9 cellular contexts compared by ENCODE assay signal in the genomic region with DNA sequence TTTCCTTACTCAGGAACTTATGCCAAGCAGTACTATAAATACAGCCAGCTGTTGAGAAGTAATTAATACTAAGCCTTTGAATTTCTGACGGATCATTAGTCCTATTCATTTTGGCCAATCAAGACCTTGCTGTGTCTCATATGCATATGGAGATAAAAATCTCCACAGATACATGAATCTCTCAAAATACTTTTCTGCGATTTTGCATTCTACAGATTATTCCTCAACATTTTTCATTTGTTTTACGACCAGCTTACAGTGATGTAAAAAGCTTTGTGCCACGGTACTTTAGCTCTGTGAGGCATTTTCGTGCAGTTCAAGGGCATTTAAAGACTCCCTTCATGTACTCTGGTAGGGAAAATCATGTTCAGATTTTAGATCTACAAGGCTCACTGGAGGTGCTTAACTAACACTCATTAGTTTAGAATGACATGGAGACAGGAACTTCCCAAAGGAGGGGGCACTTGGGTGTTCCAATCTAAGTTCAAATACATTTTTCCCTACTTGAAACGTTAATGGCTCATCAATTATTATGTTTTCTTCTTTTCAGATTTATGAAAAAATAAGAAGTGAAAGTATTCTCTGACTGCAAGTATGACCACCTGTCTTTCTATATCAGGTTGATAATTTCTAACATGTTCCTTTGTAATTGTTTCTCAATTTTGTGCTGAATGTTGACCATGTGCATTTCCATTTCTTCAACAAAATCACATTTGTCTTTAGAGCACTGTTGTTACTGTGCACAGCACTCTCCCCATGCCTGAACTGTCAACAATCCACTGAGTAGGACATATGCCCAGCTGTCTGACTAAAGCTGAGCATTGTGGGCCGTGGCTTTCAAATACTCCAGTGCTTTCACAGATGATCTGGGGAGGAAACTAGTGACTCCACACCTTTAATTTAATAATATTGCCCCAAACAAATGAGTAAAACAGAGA. TPM values are rescaled to one million over a fixed set of nuclear protein-coding genes. Genes with fewer than 3 reads are reported as not detected.
A peak's percentile ranks its signal among the peaks of the same experiment; 100 is the strongest.
DNase-seq lines count a peak whose midpoint lies in the region; ATAC-seq and TF ChIP-seq lines count a peak whose summit lies in the region.
"Had no signal": no experiment of that assay in that cellular context is flagged by ENCODE, and none has a peak within 500 bp of the region (broad histone marks: within the 10 kb centered on the region; RNA-seq: fewer than 3 reads in every experiment).

No MANE protein-coding gene starts in this region.

- no peaks in the 10 kb centered on the region for H3K27me3 ChIP-seq in KMS-11 (ENCODE audit: insufficient read depth, low read depth)
- no peaks in the 10 kb centered on the region for H3K27me3 ChIP-seq in testis

- peak overlapping the region; percentile 36 for H3K4me2 ChIP-seq in KMS-11

- H3K36me3 ChIP-seq in KMS-11 (ENCODE audit: insufficient read depth) (no peaks in the 10 kb centered on the region), testis (ENCODE audit: low read depth, missing control alignments) (no peaks in the 10 kb centered on the region)

- H3K9ac ChIP-seq in KMS-11: no peak overlapping the region

- H3K9me3 Mint-ChIP-seq in activated naive CD4-positive, alpha-beta T cell treated with anti-CD3 and anti-CD28 coated beads for 36 hours: no peaks in the 10 kb centered on the region

- H3K27ac Mint-ChIP-seq in activated naive CD4-positive, alpha-beta T cell treated with anti-CD3 and anti-CD28 coated beads for 36 hours: no peak overlapping the region

- CTCF ChIA-PET in activated naive CD4-positive, alpha-beta T cell treated with anti-CD3 and anti-CD28 coated beads for 36 hours (lab: Charles Lee): interaction anchor here (0.5 kb wide), 1 partner anchor 30 kb away, joined by 4 read pairs; no protein-coding TSS in a partner anchor

- H3K36me3 Mint-ChIP-seq in activated naive CD4-positive, alpha-beta T cell treated with anti-CD3 and anti-CD28 coated beads for 36 hours (ENCODE audit: low read depth): peaks cover 43% of the 10 kb centered on the region

- TF ChIP-seq CTCF in KMS-11 (conservative IDR thresholded peaks at IDR 0.05; ENCODE audit: low read depth, low read length) (no peak), testis (IDR thresholded peaks at IDR 0.05) (no peak)

- no peaks in the 10 kb centered on the region for H3K79me2 ChIP-seq in KMS-11 (ENCODE audit: insufficient read depth, low read depth)

- TF ChIP-seq POLR2A in testis (IDR thresholded peaks at IDR 0.05): no peak

- H3K4me3 Mint-ChIP-seq in activated naive CD4-positive, alpha-beta T cell treated with anti-CD3 and anti-CD28 coated beads for 36 hours: no peak overlapping the region

- peaks cover 4% of the 10 kb centered on the region for H3K4me1 Mint-ChIP-seq in activated naive CD4-positive, alpha-beta T cell treated with anti-CD3 and anti-CD28 coated beads for 36 hours (ENCODE audit: low read depth)

- H3K9me3 ChIP-seq in testis: no peaks in the 10 kb centered on the region

- no peak overlapping the region for H2AFZ ChIP-seq in KMS-11 (ENCODE audit: low read depth)

- H3K4me1 ChIP-seq in KMS-11 (ENCODE audit: low read depth, poor library complexity, severe bottlenecking): peaks cover 33% of the 10 kb centered on the region
- no peaks in the 10 kb centered on the region for H3K4me1 ChIP-seq in testis

- DNase-seq in NCI-H2029 (lab: John Stamatoyannopoulos, UW): peak; percentile 0
- DNase-seq in NCI-H2029 treated with DMSO at 0.1 percent for 48 hours (lab: John Stamatoyannopoulos, UW): no peak
- DNase-seq in substantia nigra (lab: John Stamatoyannopoulos, UW): peak in 28 of 49 donors; percentile 3 to 74 (median 38)
- no peak for DNase-seq in activated naive CD4-positive, alpha-beta T cell treated with anti-CD3 and anti-CD28 coated beads for 36 hours
- DNase-seq in testis: no peak
- DNase-seq in RKO (ENCODE audit: low spot score): no peak
- DNase-seq: 8988T had no signal

- 85 to 87% methylated on average over 7 of the region's 7 CpGs for WGBS in testis, 2 donors

- intact Hi-C loops in activated naive CD4-positive, alpha-beta T cell treated with anti-CD3 and anti-CD28 coated beads for 36 hours (cut with micrococcal nuclease): no loop called here
- intact Hi-C loops in testis (cut with DNase I; ENCODE audit: low total_unique reads): no loop called here

- H3K27ac ChIP-seq in KMS-11: peak overlapping the region; percentile 69
- H3K27ac ChIP-seq in substantia nigra (ENCODE audit: low read depth, low read length, poor library complexity, severe bottlenecking): peak overlapping the region; percentile 73
- no peak overlapping the region for H3K27ac ChIP-seq in testis

- peak; percentile 57 for ATAC-seq in HG02798 (IDR thresholded peaks at IDR 0.05; ENCODE audit: poor library complexity, unreplicated experiment)

- H3K27me3 Mint-ChIP-seq in activated naive CD4-positive, alpha-beta T cell treated with anti-CD3 and anti-CD28 coated beads for 36 hours (ENCODE audit: low read depth): no peaks in the 10 kb centered on the region

- H3K4me3 ChIP-seq in KMS-11 (IDR thresholded peaks at IDR 0.05; ENCODE audit: insufficient read depth, low read depth, low read length) (no peak overlapping the region), testis (no peak overlapping the region)

- no peaks in the 10 kb centered on the region for H4K20me1 ChIP-seq in KMS-11 (ENCODE audit: insufficient read depth)

RNA-seq across cellular contexts. Expression of a gene that starts 16.4 kb away (rescaled TPM):
- 10 to 100 TPM; 46.1 to 47.5 TPM for total RNA-seq in activated naive CD4-positive, alpha-beta T cell treated with anti-CD3 and anti-CD28 coated beads for 36 hours
- total RNA-seq in testis: 10 to 100 TPM; 55.6 to 59.5 TPM
- polyA plus RNA-seq in testis (ENCODE audit: insufficient read depth, low read depth, low replicate concordance): 126 TPM

Comparison
In these comparisons a context has a peak if more than half of its experiments do, and no peak if none do; other contexts are left out.
1. DNase-seq: peak in NCI-H2029 (single experiment) and substantia nigra (28 of 49); none in NCI-H2029 treated with DMSO at 0.1 percent for 48 hours (single experiment), activated naive CD4-positive, alpha-beta T cell treated with anti-CD3 and anti-CD28 coated beads for 36 hours (single experiment), testis (single experiment) and RKO (single experiment).
2. H3K27ac ChIP-seq: peak in KMS-11 (single experiment) and substantia nigra (single experiment); none in testis (0 of 2).